In the genomic region with DNA sequence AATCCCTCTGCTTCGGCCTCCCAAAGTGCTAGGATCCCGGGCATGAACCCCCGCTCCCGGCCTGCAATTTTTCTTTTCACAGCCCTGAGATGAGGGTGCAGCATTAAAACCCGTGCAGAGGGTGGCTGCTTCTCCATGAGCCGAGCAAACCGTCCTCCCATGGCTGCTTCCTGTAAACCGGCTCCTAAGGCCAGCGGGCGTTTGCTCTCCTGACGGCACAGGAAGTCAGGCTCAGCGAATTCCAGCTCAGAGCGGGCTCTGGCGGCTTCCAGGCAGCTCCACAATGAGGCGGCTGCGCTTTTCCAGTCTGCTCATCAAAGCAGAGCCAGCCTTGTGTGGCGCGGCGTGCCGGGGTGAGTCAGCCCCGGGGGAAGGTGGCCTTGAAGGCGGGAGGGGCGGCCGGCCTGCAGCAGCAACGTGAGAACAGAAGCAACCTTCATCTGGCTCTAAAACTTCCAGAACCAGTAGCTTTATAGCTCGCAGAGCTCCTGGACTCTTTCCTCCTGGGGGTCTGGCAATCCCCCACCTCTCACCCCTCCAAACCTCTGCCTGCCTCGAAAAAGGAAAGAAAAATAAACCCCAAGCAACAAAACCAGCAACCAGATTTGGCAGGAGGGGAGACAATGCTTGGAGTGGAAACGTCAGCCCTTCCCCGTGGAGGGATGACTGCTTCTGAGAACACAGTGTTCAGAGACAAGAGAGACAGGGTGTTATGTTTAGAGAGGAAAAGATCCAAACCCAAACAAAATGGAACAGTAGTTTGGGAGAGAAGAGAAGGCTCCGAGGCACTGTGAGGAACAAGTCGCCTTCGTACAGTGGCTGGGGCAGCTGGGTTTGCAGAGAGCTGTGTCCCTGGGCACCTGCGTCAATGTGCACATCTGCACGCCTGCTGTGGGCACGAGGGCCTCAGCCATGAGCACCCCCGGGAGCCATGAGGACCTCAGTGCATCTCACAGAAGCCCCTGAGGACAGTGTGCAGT, we compare ENCODE assay signal across 8 cellular contexts.
A peak's percentile ranks its signal among the peaks of the same experiment; 100 is the strongest.
DNase-seq lines count a peak whose midpoint lies in the region; ATAC-seq and TF ChIP-seq lines count a peak whose summit lies in the region.

No MANE protein-coding gene starts in this region.

- intact Hi-C loops in OCI-LY7 (cut with micrococcal nuclease; ENCODE audit: unreplicated experiment): no loop called here

- BruUV-seq in OCI-LY7 (replicated peaks; lab: Mats Ljungman, UMichigan): no TSS peak

- H3K9me3 ChIP-seq in BLaER1 treated with 17β-estradiol and CSF1 and Interleukin-3, amounts not matched to agents 10 nM and 100 nM (replicated peaks in 1 of 11): no peaks in the 10 kb centered on the region
- no peaks in the 10 kb centered on the region for H3K9me3 ChIP-seq in OCI-LY7 (ENCODE audit: low read length)
- H3K9me3 ChIP-seq in muscle layer of colon (ENCODE audit: low read length): no peaks in the 10 kb centered on the region

- POLR2A ChIA-PET in OCI-LY7 (lab: Charles Lee): no interaction called here

- H3K4me1 ChIP-seq in BLaER1 treated with 17β-estradiol and CSF1 and Interleukin-3, amounts not matched to agents 10 nM and 100 nM: peaks cover 63 to 88% (median 83%) of the 10 kb centered on the region in 10 experiments
- H3K4me1 ChIP-seq in OCI-LY7 (ENCODE audit: insufficient read depth, low read length, poor library complexity, severe bottlenecking) (peaks cover 25% of the 10 kb centered on the region), muscle layer of colon (ENCODE audit: insufficient read depth, low read length) (peaks cover 48% of the 10 kb centered on the region)

- peak overlapping the region; percentile 74; the same call in 1 of the 2 replicates for H2AFZ ChIP-seq in OCI-LY7 (ENCODE audit: low read length)

- no peaks in the 10 kb centered on the region for H3K9me2 ChIP-seq in OCI-LY7 (ENCODE audit: insufficient read depth, low read length)

- peak overlapping the region; percentile 15 to 72 (median 58); a peak in 21 of 22 replicates for H3K9ac ChIP-seq in BLaER1 treated with 17β-estradiol and CSF1 and Interleukin-3, amounts not matched to agents 10 nM and 100 nM
- H3K9ac ChIP-seq in muscle layer of colon (ENCODE audit: low read length): peak overlapping the region; percentile 28

- H3K27ac ChIP-seq in BLaER1 treated with 17β-estradiol and CSF1 and Interleukin-3, amounts not matched to agents 10 nM and 100 nM: peak overlapping the region; percentile 46 to 79 (median 63)
- H3K27ac ChIP-seq in OCI-LY7 (ENCODE audit: low read depth, low read length, poor library complexity, severe bottlenecking) (no peak overlapping the region), muscle layer of colon (ENCODE audit: low read depth, low read length) (peak overlapping the region; percentile 95)

- peaks cover 0 to 6% (median 0%) of the 10 kb centered on the region in 11 experiments; a peak in 4 of 22 replicates for H3K36me3 ChIP-seq in BLaER1 treated with 17β-estradiol and CSF1 and Interleukin-3, amounts not matched to agents 10 nM and 100 nM
- no peaks in the 10 kb centered on the region for H3K36me3 ChIP-seq in OCI-LY7 (ENCODE audit: insufficient read depth, low read length)
- no peaks in the 10 kb centered on the region for H3K36me3 ChIP-seq in muscle layer of colon (ENCODE audit: insufficient read depth, low read length)

- peaks cover 0 to 8% (median 0%) of the 10 kb centered on the region in 11 experiments; a peak in 2 of 22 replicates for H3K27me3 ChIP-seq in BLaER1 treated with 17β-estradiol and CSF1 and Interleukin-3, amounts not matched to agents 10 nM and 100 nM
- no peaks in the 10 kb centered on the region for H3K27me3 ChIP-seq in muscle layer of colon (ENCODE audit: control insufficient read depth in 1 of 2, insufficient read depth in 2 of 2, low read length in 2 of 2)

- H3K4me3 ChIP-seq in BLaER1 treated with 17β-estradiol and CSF1 and Interleukin-3, amounts not matched to agents 10 nM and 100 nM: peak overlapping the region; percentile 8 to 49 (median 37); a peak in 16 of 20 replicates
- H3K4me3 ChIP-seq in OCI-LY7 (ENCODE audit: low read depth, low read length, poor library complexity, severe bottlenecking) (peak overlapping the region; percentile 19), muscle layer of colon (ENCODE audit: low read depth in 1 of 2, low read length in 2 of 2) (peak overlapping the region in 1 of 2 donors; percentile 38)

- CTCF ChIA-PET in OCI-LY7 (lab: Charles Lee; ENCODE audit: unreplicated experiment): no interaction called here

- DNase-seq in HPDE6-E6E7 (ENCODE audit: extremely low spot score) (peak; percentile 93), OCI-LY7 (ENCODE audit: low spot score) (peak; percentile 46), SIG-M5 treated with dmso at 0.1 percent for 504 hours (lab: John Stamatoyannopoulos, UW; ENCODE audit: unreplicated experiment) (no peak)
- peak; percentile 80 to 81 for DNase-seq in activated T-cell treated with anti-CD3 and anti-CD28 coated beads, Interleukin-2, amount 50 U/mL, for 48 hours
- peak; percentile 63 for DNase-seq in stimulated activated CD8-positive, alpha-beta memory T cell treated with anti-CD3 and anti-CD28 coated beads, Interleukin-4, amount 100 ng/mL, for 24 hours (ENCODE audit: low read depth)

- peak; percentile 84 for ATAC-seq in esophagus mucosa

- peak overlapping the region; percentile 71 to 98 (median 84) for H3K4me2 ChIP-seq in BLaER1 treated with 17β-estradiol and CSF1 and Interleukin-3, amounts not matched to agents 10 nM and 100 nM
- H3K4me2 ChIP-seq in OCI-LY7 (ENCODE audit: low read length): peak overlapping the region; percentile 33

- no peaks in the 10 kb centered on the region for H3K79me2 ChIP-seq in OCI-LY7 (ENCODE audit: insufficient read depth, low read depth, low read length)

- TF ChIP-seq CTCF in OCI-LY7 (conservative IDR thresholded peaks at IDR 0.05; ENCODE audit: low read length): no peak

- H4K20me1 ChIP-seq in BLaER1 treated with 17β-estradiol and CSF1 and Interleukin-3, amounts not matched to agents 10 nM and 100 nM: peaks cover 0 to 61% (median 18%) of the 10 kb centered on the region in 11 experiments; a peak in 12 of 22 replicates
- no peaks in the 10 kb centered on the region for H4K20me1 ChIP-seq in OCI-LY7 (ENCODE audit: insufficient read depth, low read length)
